Comparison of ENCODE assay signal across 11 cellular contexts in genomic region chr2:31253344-31254155, GRCh38. TPM values are rescaled to one million over a fixed set of nuclear protein-coding genes. Genes with fewer than 3 reads are reported as not detected.
DNase-seq lines count a peak whose midpoint lies in the region; ATAC-seq and TF ChIP-seq lines count a peak whose summit lies in the region.
"Had no signal": no experiment of that assay in that cellular context is flagged by ENCODE, and none has a peak within 500 bp of the region (broad histone marks: within the 10 kb centered on the region; RNA-seq: fewer than 3 reads in every experiment).

No MANE protein-coding gene starts in this region.

- H3K27ac ChIP-seq in OCI-LY7 (ENCODE audit: low read depth, low read length, poor library complexity, severe bottlenecking) (peak overlapping the region; percentile 95), esophagus squamous epithelium (peak overlapping the region; percentile 79 to 93 (median 88))

- H3K27me3 ChIP-seq in esophagus squamous epithelium: no peaks in the 10 kb centered on the region
- H3K27me3 ChIP-seq: adrenal gland had no signal

- BruUV-seq in OCI-LY7 (replicated peaks; lab: Mats Ljungman, UMichigan): no TSS peak

- H3K4me3 ChIP-seq in OCI-LY7 (ENCODE audit: low read depth, low read length, poor library complexity, severe bottlenecking) (peak overlapping the region; percentile 61), esophagus squamous epithelium (peak overlapping the region in 3 of 4 donors; percentile 20 to 43 (median 25))
- H3K4me3 ChIP-seq: adrenal gland had no signal

- peak; percentile 72 for TF ChIP-seq CTCF in OCI-LY7 (conservative IDR thresholded peaks at IDR 0.05; ENCODE audit: low read length)
- TF ChIP-seq CTCF in esophagus squamous epithelium (IDR thresholded peaks at IDR 0.05): peak in 2 of 6 experiments; percentile 9 to 24

- H3K9me3 ChIP-seq in OCI-LY7 (ENCODE audit: low read length): 0 out of 2 replicates have a peak, but pooled peaks cover 5% of the 10 kb centered on the region
- H3K9me3 ChIP-seq in esophagus squamous epithelium: no peaks in the 10 kb centered on the region
- H3K9me3 ChIP-seq: adrenal gland, Caco-2 had no signal

- ATAC-seq in stimulated activated effector memory CD8-positive, alpha-beta T cell treated with anti-CD3 and anti-CD28 coated beads, Interleukin-12 subunit alpha, Interleukin-12 subunit beta, amount 100 ng/mL, for 72 hours: no peak
- no peak for ATAC-seq in HG03378 (IDR thresholded peaks at IDR 0.05; ENCODE audit: unreplicated experiment)

- no peaks in the 10 kb centered on the region for H3K9me2 ChIP-seq in OCI-LY7 (ENCODE audit: insufficient read depth, low read length)

- TF ChIP-seq POLR2A in esophagus squamous epithelium (IDR thresholded peaks at IDR 0.05): peak in 2 of 4 donors; percentile 9 to 28

- WGBS in esophagus squamous epithelium, 2 donors: 35 to 62% methylated on average over 2 to 4 of the region's 14 CpGs

- H3K36me3 ChIP-seq in OCI-LY7 (ENCODE audit: insufficient read depth, low read length) (peaks cover 31% of the 10 kb centered on the region), esophagus squamous epithelium (peaks cover 0 to 33% (median 0%) of the 10 kb centered on the region in 3 donors)

- peaks cover 13% of the 10 kb centered on the region; the same call in 1 of the 2 replicates for H3K79me2 ChIP-seq in OCI-LY7 (ENCODE audit: insufficient read depth, low read depth, low read length)

- H3K27ac Mint-ChIP-seq in stimulated activated effector memory CD8-positive, alpha-beta T cell treated with anti-CD3 and anti-CD28 coated beads, Interleukin-12 subunit alpha, Interleukin-12 subunit beta, amount 100 ng/mL, for 72 hours: peak overlapping the region; percentile 46

- H2AFZ ChIP-seq in OCI-LY7 (ENCODE audit: low read length): peak overlapping the region; percentile 19; the same call in 1 of the 2 replicates

- no peak overlapping the region for H3K4me3 Mint-ChIP-seq in stimulated activated effector memory CD8-positive, alpha-beta T cell treated with anti-CD3 and anti-CD28 coated beads, Interleukin-12 subunit alpha, Interleukin-12 subunit beta, amount 100 ng/mL, for 72 hours

- peaks cover 5% of the 10 kb centered on the region for H3K36me3 Mint-ChIP-seq in stimulated activated effector memory CD8-positive, alpha-beta T cell treated with anti-CD3 and anti-CD28 coated beads, Interleukin-12 subunit alpha, Interleukin-12 subunit beta, amount 100 ng/mL, for 72 hours

- no peaks in the 10 kb centered on the region for H4K20me1 ChIP-seq in OCI-LY7 (ENCODE audit: insufficient read depth, low read length)

- DNase-seq in HK-2 (ENCODE audit: unreplicated experiment) (peak; percentile 43), OCI-LY7 (ENCODE audit: low spot score) (peak; percentile 68), esophagus squamous epithelium (lab: John Stamatoyannopoulos, UW) (no peak), ureter (ENCODE audit: low spot score) (no peak), HCEC 1CT (no peak)
- no peak for DNase-seq in stimulated activated effector memory CD8-positive, alpha-beta T cell treated with anti-CD3 and anti-CD28 coated beads, Interleukin-12 subunit alpha, Interleukin-12 subunit beta, amount 100 ng/mL, for 72 hours (ENCODE audit: low spot score in 2 of 2)
- DNase-seq: Caco-2; effector CD4-positive, alpha-beta T cell; NCI-H774 had no signal

- H3K4me1 ChIP-seq in OCI-LY7 (ENCODE audit: insufficient read depth, low read length, poor library complexity, severe bottlenecking): peaks cover 81% of the 10 kb centered on the region
- peaks cover 29 to 91% (median 44%) of the 10 kb centered on the region in 3 donors for H3K4me1 ChIP-seq in esophagus squamous epithelium
- H3K4me1 ChIP-seq: adrenal gland, Caco-2 had no signal

- POLR2A ChIA-PET in OCI-LY7 (lab: Charles Lee): interaction anchor here (0.7 to 1.7 kb wide), 9 partner anchors 9 to 38 kb away, joined by 3 to 6 read pairs (median 4); partner anchors contain the start of gene CAPN14

- H3K9me3 Mint-ChIP-seq in stimulated activated effector memory CD8-positive, alpha-beta T cell treated with anti-CD3 and anti-CD28 coated beads, Interleukin-12 subunit alpha, Interleukin-12 subunit beta, amount 100 ng/mL, for 72 hours: no peaks in the 10 kb centered on the region

- CTCF ChIA-PET in OCI-LY7 (lab: Charles Lee; ENCODE audit: unreplicated experiment): interaction anchor here (0.6 to 3.0 kb wide), 6 partner anchors 7 to 542 kb away, joined by 3 to 11 read pairs (median 4); no protein-coding TSS in a partner anchor

- H3K4me2 ChIP-seq in OCI-LY7 (ENCODE audit: low read length): peak overlapping the region; percentile 74

- H3K4me1 Mint-ChIP-seq in stimulated activated effector memory CD8-positive, alpha-beta T cell treated with anti-CD3 and anti-CD28 coated beads, Interleukin-12 subunit alpha, Interleukin-12 subunit beta, amount 100 ng/mL, for 72 hours: no peaks in the 10 kb centered on the region

- intact Hi-C loops in OCI-LY7 (cut with micrococcal nuclease; ENCODE audit: unreplicated experiment) (loop anchor here (2.0 to 10.0 kb wide), 4 partner anchors 79 to 969 kb away; partner anchors contain the start of gene SLC30A6), esophagus squamous epithelium (cut with DNase I) (no loop called here)

RNA-seq across cellular contexts. Expression of gene EHD3, which starts 19.6 kb away (rescaled TPM):
- 0.73 and 0.98 TPM in 2 replicates for total RNA-seq in OCI-LY7 (2014; rRNA removed; shearing (Covaris generic))
- total RNA-seq in OCI-LY7 (2022) (2.5 and 3.4 TPM in 2 replicates), esophagus squamous epithelium (10 to 100 TPM; 22.6 to 54.5 (median 38.1) TPM), ureter (12.7 TPM)
- total RNA-seq: Caco-2 had no signal

RNA-seq across cellular contexts. Expression of gene CAPN14, which starts 36.2 kb away (rescaled TPM):
- total RNA-seq in OCI-LY7 (2014; rRNA removed; shearing (Covaris generic)): 1.4 and 1.7 TPM in 2 replicates
- 2.7 and 4.0 TPM in 2 replicates for total RNA-seq in OCI-LY7 (2022)
- total RNA-seq in esophagus squamous epithelium: 100 to 1,000 TPM; 124 to 316 (median 198) TPM
- total RNA-seq in ureter: 0.62 TPM

Comparison
In these comparisons a context has a peak if more than half of its experiments do, and no peak if none do; other contexts are left out.
1. DNase-seq: peak in HK-2 (single experiment) and OCI-LY7 (single experiment); none in esophagus squamous epithelium (single experiment), stimulated activated effector memory CD8-positive, alpha-beta T cell treated with anti-CD3 and anti-CD28 coated beads, Interleukin-12 subunit alpha, Interleukin-12 subunit beta, amount 100 ng/mL, for 72 hours (0 of 2), ureter (single experiment) and HCEC 1CT (single experiment).
2. RNA of gene CAPN14, which starts 36.2 kb away (total RNA-seq): 124 to 316 TPM in esophagus squamous epithelium; 1.4 to 4.0 TPM in OCI-LY7 and 0.62 TPM in ureter (single experiment); every median in the first group is over 10 times any median in the second.